Comparison of ENCODE assay signal across 23 cellular contexts in the genomic region with DNA sequence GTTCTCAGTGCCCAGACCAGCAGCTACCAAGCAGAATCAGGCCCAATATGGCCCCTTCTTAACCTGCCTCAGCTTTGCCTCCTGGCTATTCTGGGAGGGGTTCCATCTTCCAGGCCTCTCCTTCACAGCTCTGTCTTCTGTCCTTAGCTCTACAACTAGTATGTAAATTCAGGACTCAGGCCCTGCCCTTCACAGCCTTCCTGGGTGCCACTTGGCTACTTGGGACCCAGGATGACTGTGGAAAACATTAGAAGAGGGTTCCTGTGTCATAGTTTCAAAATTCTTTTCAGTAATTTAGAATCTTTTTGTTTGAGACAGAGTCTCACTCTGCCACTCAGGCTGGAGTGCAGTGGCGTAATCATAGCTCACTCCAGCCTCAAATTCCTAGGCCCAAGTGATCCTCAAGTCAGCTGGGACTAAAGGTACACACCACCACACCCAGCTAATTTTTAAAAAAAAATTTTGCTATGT. TPM values are rescaled to one million over a fixed set of nuclear protein-coding genes. Genes with fewer than 3 reads are reported as not detected.
DNase-seq lines count a peak whose midpoint lies in the region; ATAC-seq, FAIRE-seq and TF ChIP-seq lines count a peak whose summit lies in the region.
"Had no signal": no experiment of that assay in that cellular context is flagged by ENCODE, and none has a peak within 500 bp of the region (broad histone marks: within the 10 kb centered on the region; RNA-seq: fewer than 3 reads in every experiment).

No MANE protein-coding gene starts in this region.

- H3K27me3 Mint-ChIP-seq in GM23338 (ENCODE audit: insufficient read depth, low read depth, poor library complexity) = no peaks in the 10 kb centered on the region
- H3K27me3 Mint-ChIP-seq in neural progenitor cell (ENCODE audit: insufficient read depth, low read depth) = peaks cover 7% of the 10 kb centered on the region
- H3K27me3 Mint-ChIP-seq: IgD-negative memory B cell had no signal

- peak overlapping the region; percentile 82 for H3K27ac ChIP-seq in GM23338 (ENCODE audit: low read depth)
- H3K27ac ChIP-seq in HUES64 (ENCODE audit: low read depth, low read length) = peak overlapping the region; percentile 88
- H3K27ac ChIP-seq in iPS-18a (ENCODE audit: low read length) = peak overlapping the region; percentile 92
- no peak overlapping the region for H3K27ac ChIP-seq in neural progenitor cell
- H3K27ac ChIP-seq: BLaER1, GM23248, RWPE1 had no signal

- TF ChIP-seq CTCF in GM23338 (conservative IDR thresholded peaks at IDR 0.05; ENCODE audit: low read depth in 2 of 2) (no peak), neural progenitor cell (IDR thresholded peaks at IDR 0.05) (no peak), foreskin fibroblast (IDR thresholded peaks at IDR 0.05; ENCODE audit: low read depth, low read length) (no peak)

- no peaks in the 10 kb centered on the region for H3K27me3 ChIP-seq in GM23338 (ENCODE audit: insufficient read depth)
- no peaks in the 10 kb centered on the region for H3K27me3 ChIP-seq in HUES64 (ENCODE audit: insufficient read depth, low read length)
- H3K27me3 ChIP-seq in iPS-18a (ENCODE audit: control insufficient read depth, insufficient read depth, low read length) = no peaks in the 10 kb centered on the region
- no peaks in the 10 kb centered on the region for H3K27me3 ChIP-seq in neural progenitor cell
- H3K27me3 ChIP-seq: BLaER1 had no signal

- FAIRE-seq in RCC 7860 (lab: Jason Lieb, UNC) = no peak
- FAIRE-seq: A549, GM12878 had no signal

- H3F3A ChIP-seq in GM23338 (replicated peaks; ENCODE audit: low read depth) (no peaks in the 10 kb centered on the region), neural progenitor cell (ENCODE audit: low read depth) (no peaks in the 10 kb centered on the region)

- H3K9me2 ChIP-seq in GM23338 (ENCODE audit: insufficient read depth) = peaks cover 3% of the 10 kb centered on the region; the same call in 1 of the 2 replicates

- H3K4me1 Mint-ChIP-seq in GM23338 = peaks cover 47% of the 10 kb centered on the region
- H3K4me1 Mint-ChIP-seq in neural progenitor cell = no peaks in the 10 kb centered on the region
- H3K4me1 Mint-ChIP-seq: CD4-positive, alpha-beta memory T cell; IgD-negative memory B cell had no signal

- peak; percentile 63 for DNase-seq in GM23338 (ENCODE audit: low spot score)
- DNase-seq in neural progenitor cell (ENCODE audit: low spot score) = no peak
- no peak for DNase-seq in RCC 7860 (ENCODE audit: low spot score)
- DNase-seq in foreskin fibroblast = no peak
- DNase-seq in islet precursor cell = no peak
- DNase-seq: CD4-positive, alpha-beta memory T cell; DMS153; GF-D8; GM23248; HFFc6; Karpas-422; NCI-H1436; NCI-H1930; NCI-H226; NCI-H524 had no signal

- H3K79me2 ChIP-seq in GM23338 (replicated peaks; ENCODE audit: insufficient read depth) (no peaks in the 10 kb centered on the region), neural progenitor cell (ENCODE audit: low read depth) (no peaks in the 10 kb centered on the region)

- H3K27ac Mint-ChIP-seq in GM23338 = peak overlapping the region; percentile 94
- H3K27ac Mint-ChIP-seq in neural progenitor cell = no peak overlapping the region
- H3K27ac Mint-ChIP-seq: CD4-positive, alpha-beta memory T cell; HFFc6; IgD-negative memory B cell had no signal

- 82% methylated on average over 1 of the region's 1 CpG for WGBS in HUES64

- H4K20me1 ChIP-seq in GM23338 (replicated peaks; ENCODE audit: insufficient read depth) (no peaks in the 10 kb centered on the region), neural progenitor cell (ENCODE audit: low read depth) (no peaks in the 10 kb centered on the region)
- H4K20me1 ChIP-seq: BLaER1 had no signal

- H3K36me3 Mint-ChIP-seq in GM23338 (ENCODE audit: low read depth) (peaks cover 4% of the 10 kb centered on the region; the same call in 1 of the 3 replicates), neural progenitor cell (no peaks in the 10 kb centered on the region)

- H3K4me3 Mint-ChIP-seq in GM23338 = peak overlapping the region; percentile 54; the same call in 2 of the 3 replicates
- H3K4me3 Mint-ChIP-seq in neural progenitor cell = no peak overlapping the region
- H3K4me3 Mint-ChIP-seq: CD4-positive, alpha-beta memory T cell; HFFc6; IgD-negative memory B cell had no signal

- H3K9me3 Mint-ChIP-seq in GM23338 = 0 out of 3 replicates have a peak, but pooled peaks cover 3% of the 10 kb centered on the region
- no peaks in the 10 kb centered on the region for H3K9me3 Mint-ChIP-seq in neural progenitor cell
- H3K9me3 Mint-ChIP-seq: CD4-positive, alpha-beta memory T cell; HFFc6 had no signal

- H3K4me3 ChIP-seq in GM23338 (no peak overlapping the region), HUES64 (ENCODE audit: low read length) (no peak overlapping the region), iPS-18a (ENCODE audit: low read length) (peak overlapping the region; percentile 19), neural progenitor cell (no peak overlapping the region), foreskin fibroblast (ENCODE audit: low read depth in 1 of 2, low read length in 2 of 2) (no peak overlapping the region)
- H3K4me3 ChIP-seq: A549, BLaER1, GM12878, GM23248 had no signal

- peaks cover 30% of the 10 kb centered on the region for H3K4me1 ChIP-seq in GM23338 (ENCODE audit: insufficient read depth)
- peaks cover 49% of the 10 kb centered on the region for H3K4me1 ChIP-seq in HUES64 (ENCODE audit: insufficient read depth, low read length)
- H3K4me1 ChIP-seq in iPS-18a (ENCODE audit: control insufficient read depth, low read depth, low read length) = peaks cover 52% of the 10 kb centered on the region
- H3K4me1 ChIP-seq in neural progenitor cell = peaks cover 16% of the 10 kb centered on the region
- H3K4me1 ChIP-seq: BLaER1 had no signal

- no peak overlapping the region for H2AFZ ChIP-seq in GM23338
- H2AFZ ChIP-seq in neural progenitor cell (replicated peaks) = peak overlapping the region; percentile 76

- H3K9ac ChIP-seq in HUES64 (ENCODE audit: low read depth, low read length) = peak overlapping the region; percentile 11
- peak overlapping the region; percentile 11 for H3K9ac ChIP-seq in iPS-18a (ENCODE audit: low read length)
- H3K9ac ChIP-seq in neural progenitor cell = no peak overlapping the region
- H3K9ac ChIP-seq: BLaER1, GM23248 had no signal

- H3K9me3 ChIP-seq in HUES64 (ENCODE audit: insufficient read depth, low read depth, low read length) (no peaks in the 10 kb centered on the region), iPS-18a (ENCODE audit: control insufficient read depth, low read depth, low read length) (no peaks in the 10 kb centered on the region), neural progenitor cell (ENCODE audit: low read depth) (no peaks in the 10 kb centered on the region)
- H3K9me3 ChIP-seq: A549, BLaER1 had no signal

- peak; percentile 93 for ATAC-seq in GM23338
- ATAC-seq in HG02610 (IDR thresholded peaks at IDR 0.05; ENCODE audit: unreplicated experiment) = no peak
- ATAC-seq: A549, GM12878 had no signal

- H3K4me2 ChIP-seq in GM23338 (peak overlapping the region; percentile 16; the same call in 1 of the 2 replicates), neural progenitor cell (no peak overlapping the region)
- H3K4me2 ChIP-seq: A549, BLaER1 had no signal

- H3K36me3 ChIP-seq in GM23338 (ENCODE audit: insufficient read depth) (no peaks in the 10 kb centered on the region), HUES64 (ENCODE audit: insufficient read depth, low read length) (no peaks in the 10 kb centered on the region), iPS-18a (ENCODE audit: control insufficient read depth, low read depth, low read length) (no peaks in the 10 kb centered on the region), neural progenitor cell (no peaks in the 10 kb centered on the region)
- H3K36me3 ChIP-seq: BLaER1 had no signal

TF ChIP-seq in GM23338, 12 proteins besides CTCF, POLR2A, EP300 and RAD21:
- TF ChIP-seq EZH2 (IDR thresholded peaks at IDR 0.05; ENCODE audit: low read depth, unreplicated experiment) = no peak
- 0 out of 2 replicates have a peak, but pooled peaks have one; percentile 13 for TF ChIP-seq POLR2AphosphoS5 (IDR thresholded peaks at IDR 0.05; ENCODE audit: low read depth)
TF ChIP-seq in GM23338: peak in this region for 1.

RNA-seq across cellular contexts. Expression of gene PAPSS2, which starts 33.2 kb away (rescaled TPM):
- total RNA-seq in GM23338 (2014; rRNA removed; shearing (Covaris generic)) = 17.1 and 19.6 TPM in 2 replicates
- polyA plus RNA-seq in GM23338 (2016; fragmentation: Nextera tagmentation; extraction: Ambion mirVana) = 12.9 and 13.2 TPM in 2 replicates
- polyA plus RNA-seq in HUES64 (2013, experiment 1 of 2) = 11.8 TPM
- 11.0 TPM for polyA plus RNA-seq in HUES64 (2013, experiment 2 of 2)
- 4.0 and 6.0 TPM in 2 replicates for total RNA-seq in neural progenitor cell (ENCODE audit: low replicate concordance)
